ENCODE assay signal across 8 cellular contexts in the genomic region with DNA sequence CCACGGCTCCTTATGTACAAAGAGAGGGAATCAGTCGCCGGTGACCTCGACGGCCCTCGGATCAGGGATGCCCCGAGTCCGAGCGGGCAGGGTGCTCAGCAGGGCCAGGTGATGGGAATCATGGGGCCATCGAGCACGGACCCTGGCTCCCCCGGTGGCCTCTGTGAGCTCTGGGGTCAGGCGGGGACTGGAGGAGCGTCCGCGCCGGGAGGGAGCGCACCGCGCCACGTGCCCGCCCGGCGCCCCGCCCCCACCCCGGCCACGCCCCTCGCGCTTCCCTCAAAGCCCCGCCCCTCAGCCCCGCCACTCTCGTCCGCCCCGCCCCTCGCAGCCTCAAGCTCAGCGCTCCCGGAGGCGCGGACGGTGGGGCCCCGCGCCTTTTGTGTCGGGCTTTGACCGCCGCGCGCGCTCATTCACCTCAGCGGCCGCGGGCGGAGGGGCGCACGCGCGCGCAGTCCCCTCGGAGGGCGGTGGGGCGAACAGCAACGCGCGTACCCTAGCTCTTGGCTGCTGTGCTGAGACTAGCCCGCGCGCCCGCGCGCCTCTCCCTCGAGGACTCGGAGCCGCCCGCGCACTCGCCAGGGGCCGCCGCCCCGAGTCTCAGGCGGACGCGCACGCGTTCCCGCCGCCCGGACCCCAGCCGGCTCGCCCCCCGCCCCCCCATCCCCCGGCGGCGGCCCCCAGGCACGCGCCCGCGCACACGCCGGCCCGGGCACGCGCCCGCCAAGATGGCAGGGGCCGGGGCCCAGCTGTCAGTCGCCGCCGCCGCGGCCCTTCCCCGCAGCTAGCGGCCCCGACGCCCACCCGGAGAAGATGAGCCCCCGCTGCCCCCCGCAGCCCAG.
A peak's percentile ranks its signal among the peaks of the same experiment; 100 is the strongest.
DNase-seq lines count a peak whose midpoint lies in the region; ATAC-seq and TF ChIP-seq lines count a peak whose summit lies in the region.

No MANE protein-coding gene starts in this region.

- H3K4me3 Mint-ChIP-seq in CD4-positive, alpha-beta memory T cell = peak overlapping the region; percentile 56 to 81 (median 74)

- H3K27me3 ChIP-seq in CD4-positive, alpha-beta memory T cell (ENCODE audit: insufficient read depth, low read length) = no peaks in the 10 kb centered on the region
- H3K27me3 ChIP-seq in gastroesophageal sphincter = no peaks in the 10 kb centered on the region

- CTCF ChIA-PET in CD4-positive, alpha-beta memory T cell (lab: Charles Lee; ENCODE audit: partially characterized antibody) = interaction anchor here (1.5 to 2.0 kb wide), 2 partner anchors 11 to 222 kb away, joined by 8 to 13 read pairs; no protein-coding TSS in a partner anchor

- peak overlapping the region in 1 of 7 donors; percentile 68 for H3K27ac Mint-ChIP-seq in CD4-positive, alpha-beta memory T cell

- no peaks in the 10 kb centered on the region for H3K36me3 ChIP-seq in CD4-positive, alpha-beta memory T cell (ENCODE audit: insufficient read depth, low read length)
- no peaks in the 10 kb centered on the region for H3K36me3 ChIP-seq in gastroesophageal sphincter

- no peak for TF ChIP-seq CTCF in gastroesophageal sphincter (IDR thresholded peaks at IDR 0.05)

- peak; percentile 71 for ATAC-seq in GM21390 (IDR thresholded peaks at IDR 0.05; ENCODE audit: unreplicated experiment)
- ATAC-seq in gastroesophageal sphincter = peak; percentile 88

- POLR2A ChIA-PET in CD4-positive, alpha-beta memory T cell (lab: Charles Lee; ENCODE audit: partially characterized antibody) = interaction anchor here (0.6 to 1.9 kb wide), 6 partner anchors 9 to 251 kb away, joined by 3 to 7 read pairs (median 3); a partner anchor contains a TSS

- peaks cover 4 to 5% of the 10 kb centered on the region in 2 donors for H3K36me3 Mint-ChIP-seq in CD4-positive, alpha-beta memory T cell

- no CpG with 5 or more reads among the region's 115 CpGs for WGBS in gastroesophageal sphincter (ENCODE audit: low coverage in 1 of 2), 2 donors

- no peak overlapping the region for H3K27ac ChIP-seq in CD4-positive, alpha-beta memory T cell (ENCODE audit: low read depth, low read length)
- peak overlapping the region in 3 of 4 donors; percentile 77 to 89 (median 79) for H3K27ac ChIP-seq in gastroesophageal sphincter

- H3K9me3 Mint-ChIP-seq in CD4-positive, alpha-beta memory T cell = peaks cover 0 to 3% (median 0%) of the 10 kb centered on the region in 8 donors

- peaks cover 7 to 17% (median 13%) of the 10 kb centered on the region in 4 donors for H3K4me1 Mint-ChIP-seq in CD4-positive, alpha-beta memory T cell

- no peaks in the 10 kb centered on the region for H3K9me3 ChIP-seq in CD4-positive, alpha-beta memory T cell (ENCODE audit: control insufficient read depth in 1 of 2, low read length in 2 of 2)
- H3K9me3 ChIP-seq in gastroesophageal sphincter = peaks cover 0 to 21% (median 0%) of the 10 kb centered on the region in 3 donors

- peak; percentile 28 to 35 for TF ChIP-seq POLR2A in gastroesophageal sphincter (IDR thresholded peaks at IDR 0.05)

- peak; percentile 77 to 83 (median 80) for DNase-seq in CD4-positive, alpha-beta memory T cell
- peak; percentile 72 to 86 for DNase-seq in Kasumi-1 (lab: John Stamatoyannopoulos, UW)
- peak; percentile 83 for DNase-seq in SK-MEL-5 (ENCODE audit: low read depth, low spot score)
- peak; percentile 80 for DNase-seq in activated naive CD4-positive, alpha-beta T cell treated with Interleukin-2 at 50 U/mL for 16 hours
- peak in 55 of 56 donors; percentile 19 to 89 (median 74) for DNase-seq in nucleus accumbens (lab: John Stamatoyannopoulos, UW)
- peak; percentile 55 for DNase-seq in stromal cell of bone marrow (ENCODE audit: low read depth)

- H3K4me1 ChIP-seq in CD4-positive, alpha-beta memory T cell (ENCODE audit: insufficient read depth, low read length) = peaks cover 13% of the 10 kb centered on the region
- H3K4me1 ChIP-seq in gastroesophageal sphincter = peaks cover 0 to 16% (median 0%) of the 10 kb centered on the region in 3 donors

- H3K27me3 Mint-ChIP-seq in CD4-positive, alpha-beta memory T cell = peaks cover 5 to 14% of the 10 kb centered on the region in 2 donors

- intact Hi-C loops in CD4-positive, alpha-beta memory T cell (cut with micrococcal nuclease) = loop anchor here (1.0 kb wide), 2 partner anchors 11 to 267 kb away; no protein-coding TSS in a partner anchor

- TF ChIP-seq EP300 in gastroesophageal sphincter (IDR thresholded peaks at IDR 0.05) = no peak

- H3K4me3 ChIP-seq in CD4-positive, alpha-beta memory T cell (ENCODE audit: low read length in 2 of 2) = peak overlapping the region in 1 of 2 donors; percentile 64
- peak overlapping the region; percentile 93 to 100 for H3K4me3 ChIP-seq in gastroesophageal sphincter

- in situ Hi-C loops in SK-MEL-5 (cut with HindIII; ENCODE audit: low pct_unique_long_range_greater_than_20kb, low sequenced_read_pairs) = no loop called here
